In genomic region chr2:10171006-10171800, GRCh38 we compare ENCODE assay signal across 15 cellular contexts.
"Had no signal": no experiment of that assay in that cellular context is flagged by ENCODE, and none has a peak within 500 bp of the region (broad histone marks: within the 10 kb centered on the region; RNA-seq: fewer than 3 reads in every experiment).

No MANE protein-coding gene starts in this region.

- H2AFZ ChIP-seq: parathyroid adenoma had no signal

- H3K36me3 Mint-ChIP-seq: memory B cell; naive thymus-derived CD8-positive, alpha-beta T cell; stimulated activated naive B cell treated with anti-CD40 and anti-IgM and Interleukin-4, amounts not matched to agents 10 μg/mL and 1 μg/mL and 100 μg/mL, for 72 hours; T-cell had no signal

- H3K4me1 Mint-ChIP-seq: memory B cell; naive thymus-derived CD8-positive, alpha-beta T cell; stimulated activated naive B cell treated with anti-CD40 and anti-IgM and Interleukin-4, amounts not matched to agents 10 μg/mL and 1 μg/mL and 100 μg/mL, for 72 hours; T-cell had no signal

- H3K36me3 ChIP-seq: esophagus muscularis mucosa, sigmoid colon, transverse colon had no signal

- H3K4me1 ChIP-seq: esophagus muscularis mucosa, parathyroid adenoma, transverse colon had no signal

- H3K9ac ChIP-seq: parathyroid adenoma had no signal

- H3K9me3 Mint-ChIP-seq: memory B cell; naive thymus-derived CD8-positive, alpha-beta T cell; stimulated activated naive B cell treated with anti-CD40 and anti-IgM and Interleukin-4, amounts not matched to agents 10 μg/mL and 1 μg/mL and 100 μg/mL, for 72 hours; T-cell had no signal

- ATAC-seq: activated CD4-positive, CD25-positive, alpha-beta regulatory T cell treated with anti-CD3 and anti-CD28 coated beads, Interleukin-2, amount 50 U/mL, for 24 hours; left ventricle myocardium superior; naive thymus-derived CD8-positive, alpha-beta T cell; stimulated activated naive B cell treated with anti-CD40 and anti-IgM and Interleukin-4, amounts not matched to agents 10 μg/mL and 1 μg/mL and 100 μg/mL, for 72 hours; T-cell had no signal

- H3K79me2 ChIP-seq: parathyroid adenoma had no signal

- H3K27me3 Mint-ChIP-seq: memory B cell; naive thymus-derived CD8-positive, alpha-beta T cell; stimulated activated naive B cell treated with anti-CD40 and anti-IgM and Interleukin-4, amounts not matched to agents 10 μg/mL and 1 μg/mL and 100 μg/mL, for 72 hours; T-cell had no signal

- H3K4me3 Mint-ChIP-seq: memory B cell; naive thymus-derived CD8-positive, alpha-beta T cell; stimulated activated naive B cell treated with anti-CD40 and anti-IgM and Interleukin-4, amounts not matched to agents 10 μg/mL and 1 μg/mL and 100 μg/mL, for 72 hours; T-cell had no signal

- H3K27ac ChIP-seq: esophagus muscularis mucosa, parathyroid adenoma, sigmoid colon, transverse colon had no signal

- H3K27me3 ChIP-seq: esophagus muscularis mucosa, sigmoid colon, transverse colon had no signal

- H3K9me3 ChIP-seq: esophagus muscularis mucosa, sigmoid colon, transverse colon had no signal

- H3K27ac Mint-ChIP-seq: memory B cell; naive thymus-derived CD8-positive, alpha-beta T cell; stimulated activated naive B cell treated with anti-CD40 and anti-IgM and Interleukin-4, amounts not matched to agents 10 μg/mL and 1 μg/mL and 100 μg/mL, for 72 hours; T-cell had no signal

- DNase-seq: activated CD4-positive, alpha-beta T cell treated with anti-CD3 and anti-CD28 coated beads, Interleukin-2, amount 50 U/mL, for 1 hour; activated CD8-positive, alpha-beta memory T cell treated with anti-CD3 and anti-CD28 coated beads for 24 hours; activated naive CD4-positive, alpha-beta T cell; hippocampal formation; left ventricle myocardium superior; naive thymus-derived CD8-positive, alpha-beta T cell; sigmoid colon; stimulated activated naive B cell treated with anti-CD40 and anti-IgM and Interleukin-4, amounts not matched to agents 10 μg/mL and 1 μg/mL and 100 μg/mL, for 72 hours; T-cell; T-helper 9 cell; transverse colon had no signal

- H3K4me3 ChIP-seq: esophagus muscularis mucosa, sigmoid colon, transverse colon had no signal
